In genomic region chr5:37184748-37185364, GRCh38 we compare ENCODE assay signal across 14 cellular contexts.
DNase-seq lines count a peak whose midpoint lies in the region; ATAC-seq and TF ChIP-seq lines count a peak whose summit lies in the region.
"Had no signal": no experiment of that assay in that cellular context is flagged by ENCODE, and none has a peak within 500 bp of the region (broad histone marks: within the 10 kb centered on the region; RNA-seq: fewer than 3 reads in every experiment).

No MANE protein-coding gene starts in this region.

- DNase-seq in NCI-H526 treated with DMSO at 0.1 percent for 48 hours (lab: John Stamatoyannopoulos, UW) = peak; percentile 11
- no peak for DNase-seq in T-helper 2 cell
- no peak for DNase-seq in dedifferentiated amniotic fluid mesenchymal stem cell (ENCODE audit: extremely low spot score)
- no peak for DNase-seq in DMS53 (lab: John Stamatoyannopoulos, UW)
- no peak for DNase-seq in sigmoid colon
- DNase-seq: activated CD8-positive, alpha-beta memory T cell treated with anti-CD3 and anti-CD28 coated beads for 24 hours; activated naive CD8-positive, alpha-beta T cell treated with anti-CD3 and anti-CD28 coated beads, Interleukin-2, amount 10 ng/mL, durations not matched to agents 7 days and 5 days; CD8-positive, alpha-beta memory T cell; effector CD8-positive, alpha-beta T cell; heart left ventricle; NCI-H748 treated with DMSO at 0.1 percent for 48 hours had no signal

- H3K36me3 ChIP-seq in sigmoid colon = peaks cover 0 to 89% (median 23%) of the 10 kb centered on the region in 4 donors

- no peaks in the 10 kb centered on the region for H3K4me1 ChIP-seq in sigmoid colon
- H3K4me1 ChIP-seq: heart left ventricle had no signal

- 72 to 88% methylated on average over 4 of the region's 4 CpGs for WGBS in sigmoid colon, 2 donors

- H3K4me3 ChIP-seq in sigmoid colon = no peak overlapping the region
- H3K4me3 ChIP-seq: heart left ventricle had no signal

- no peak for TF ChIP-seq EP300 in sigmoid colon (IDR thresholded peaks at IDR 0.05)

- ATAC-seq in GM18519 (IDR thresholded peaks at IDR 0.05; ENCODE audit: low FRiP score, unreplicated experiment) (peak; percentile 65), GM21360 (IDR thresholded peaks at IDR 0.05; ENCODE audit: unreplicated experiment) (peak; percentile 88), HG02981 (IDR thresholded peaks at IDR 0.05; ENCODE audit: unreplicated experiment) (peak; percentile 86)
- ATAC-seq: heart left ventricle had no signal

- TF ChIP-seq CTCF in sigmoid colon (IDR thresholded peaks at IDR 0.05) = no peak

- intact Hi-C loops in sigmoid colon (cut with DNase I) = no loop called here

- no peaks in the 10 kb centered on the region for H3K9me3 ChIP-seq in sigmoid colon
- H3K9me3 ChIP-seq: heart left ventricle had no signal

- no peaks in the 10 kb centered on the region for H3K27me3 ChIP-seq in sigmoid colon
- H3K27me3 ChIP-seq: heart left ventricle had no signal

- H3K27ac ChIP-seq in sigmoid colon = no peak overlapping the region
- H3K27ac ChIP-seq: heart left ventricle had no signal

- no peak for TF ChIP-seq POLR2A in sigmoid colon (IDR thresholded peaks at IDR 0.05)
